1 cellular context compared by ENCODE assay signal in genomic region chr17:34852614-34853013, GRCh38.
TF ChIP-seq lines count a peak whose summit lies in the region.

No MANE protein-coding gene starts in this region.

TF ChIP-seq in K562, 482 proteins besides CTCF, POLR2A, EP300 and RAD21 (continued from another document and continues in another):
- TF ChIP-seq ZBTB40 (IDR thresholded peaks at IDR 0.05) (peak; percentile 73; the same call in 1 of the 2 replicates), ZBTB40 (CRISPR knock-in tag; IDR thresholded peaks at IDR 0.05) (no peak), SMAD4 (CRISPR knock-in tag; conservative IDR thresholded peaks at IDR 0.05) (0 out of 2 replicates have a peak, but pooled peaks have one; percentile 19), CTCFL (IDR thresholded peaks at IDR 0.05; ENCODE audit: borderline replicate concordance, insufficient read depth, low read depth, low read length, poor library complexity, severe bottlenecking) (peak; percentile 36), DIDO1 (tag; IDR thresholded peaks at IDR 0.05; ENCODE audit: low read depth) (no peak), RERE (CRISPR knock-in tag; IDR thresholded peaks at IDR 0.05; ENCODE audit: borderline replicate concordance) (no peak), HOXB6 (CRISPR knock-in tag; IDR thresholded peaks at IDR 0.05; ENCODE audit: borderline replicate concordance) (no peak), TFE3 (CRISPR knock-in tag; IDR thresholded peaks at IDR 0.05) (peak; percentile 97), CXXC5 (CRISPR knock-in tag; IDR thresholded peaks at IDR 0.05) (peak; percentile 62), GABPB1 (CRISPR knock-in tag; IDR thresholded peaks at IDR 0.05) (peak; percentile 46; the same call in 1 of the 2 replicates), PHF21A (IDR thresholded peaks at IDR 0.05; ENCODE audit: borderline replicate concordance, low read depth) (no peak), MITF (IDR thresholded peaks at IDR 0.05) (peak; percentile 45; the same call in 1 of the 2 replicates), RAD51 (IDR thresholded peaks at IDR 0.05; ENCODE audit: borderline replicate concordance, low read depth) (peak; percentile 98), NFYB (IDR thresholded peaks at IDR 0.05; ENCODE audit: extremely low read depth, insufficient read length) (peak; percentile 20), TOE1 (IDR thresholded peaks at IDR 0.05; ENCODE audit: borderline replicate concordance) (peak; percentile 97), TOE1 (CRISPR knock-in tag; IDR thresholded peaks at IDR 0.05; ENCODE audit: borderline replicate concordance, low read depth) (no peak), ETV1 (tag; conservative IDR thresholded peaks at IDR 0.05; ENCODE audit: low read depth) (peak; percentile 81), EHMT2 (IDR thresholded peaks at IDR 0.05) (peak; percentile 87; the same call in 1 of the 2 replicates), BHLHE40 (IDR thresholded peaks at IDR 0.05; ENCODE audit: low read length) (0 out of 2 replicates have a peak, but pooled peaks have one; percentile 34), L3MBTL2 (IDR thresholded peaks at IDR 0.05) (peak; percentile 78), MYC (IDR thresholded peaks at IDR 0.05; ENCODE audit: low read depth, low read length) (peak; percentile 63), MYC (CRISPR knock-in tag; IDR thresholded peaks at IDR 0.05; ENCODE audit: borderline replicate concordance, low read depth) (0 out of 2 replicates have a peak, but pooled peaks have one; percentile 17), ELF1 (tag; IDR thresholded peaks at IDR 0.05) (peak; percentile 72), USF2 (CRISPR knock-in tag; IDR thresholded peaks at IDR 0.05) (peak; percentile 92), USF1 (CRISPR knock-in tag; IDR thresholded peaks at IDR 0.05) (peak; percentile 87), CBFA2T2 (conservative IDR thresholded peaks at IDR 0.05) (peak; percentile 84), SETDB1 (IDR thresholded peaks at IDR 0.05; ENCODE audit: low read length) (no peak), GTF2A2 (tag; IDR thresholded peaks at IDR 0.05) (no peak), ZNF282 (CRISPR knock-in tag; IDR thresholded peaks at IDR 0.05) (no peak)
